ENCODE assay signal across 8 cellular contexts in genomic region chr2:24077879-24078278, GRCh38. TPM values are rescaled to one million over a fixed set of nuclear protein-coding genes. Genes with fewer than 3 reads are reported as not detected.
DNase-seq lines count a peak whose midpoint lies in the region; ATAC-seq, FAIRE-seq and TF ChIP-seq lines count a peak whose summit lies in the region.

No MANE protein-coding gene starts in this region.

- H4K20me1 ChIP-seq in keratinocyte (ENCODE audit: control insufficient read depth, extremely low read depth, insufficient read depth, low read length): no peaks in the 10 kb centered on the region

- peak overlapping the region; percentile 95 for H3K4me3 Mint-ChIP-seq in activated CD4-positive, alpha-beta T cell treated with anti-CD3 and anti-CD28 coated beads, Interleukin-2, amount 10 ng/mL, durations not matched to agents 24 days and 14 days
- peak overlapping the region; percentile 99 for H3K4me3 Mint-ChIP-seq in activated naive CD8-positive, alpha-beta T cell treated with anti-CD3 and anti-CD28 coated beads, Interleukin-2, amount 50 U/mL, for 24 hours

- peak overlapping the region; percentile 74 for H3K4me2 ChIP-seq in keratinocyte (ENCODE audit: control insufficient read depth, extremely low read depth, insufficient read depth, low read depth, low read length)

- dilution Hi-C loops in keratinocyte (cut with MboI; ENCODE audit: extremely low pct_ligation_motif_present, low sequenced_read_pairs): no loop called here

- H3K4me3 ChIP-seq in keratinocyte (ENCODE audit: control insufficient read depth in 2 of 3, extremely low read depth in 1 of 3, insufficient read depth in 2 of 3, low read depth in 1 of 3, low read length in 3 of 3) (peak overlapping the region; percentile 53 to 84 (median 82)), thymus (ENCODE audit: low read length) (peak overlapping the region; percentile 81)

- H3K9me3 Mint-ChIP-seq in activated CD4-positive, alpha-beta T cell treated with anti-CD3 and anti-CD28 coated beads, Interleukin-2, amount 10 ng/mL, durations not matched to agents 24 days and 14 days: no peaks in the 10 kb centered on the region
- no peaks in the 10 kb centered on the region for H3K9me3 Mint-ChIP-seq in activated naive CD8-positive, alpha-beta T cell treated with anti-CD3 and anti-CD28 coated beads, Interleukin-2, amount 50 U/mL, for 24 hours

- H3K27ac ChIP-seq in keratinocyte (ENCODE audit: control insufficient read depth, insufficient read depth, low read length) (peak overlapping the region; percentile 93), thymus (ENCODE audit: low read depth) (peak overlapping the region; percentile 54)

- H3K27me3 Mint-ChIP-seq in activated CD4-positive, alpha-beta T cell treated with anti-CD3 and anti-CD28 coated beads, Interleukin-2, amount 10 ng/mL, durations not matched to agents 24 days and 14 days: no peaks in the 10 kb centered on the region
- H3K27me3 Mint-ChIP-seq in activated naive CD8-positive, alpha-beta T cell treated with anti-CD3 and anti-CD28 coated beads, Interleukin-2, amount 50 U/mL, for 24 hours: no peaks in the 10 kb centered on the region

- peaks cover 22% of the 10 kb centered on the region for H3K4me1 Mint-ChIP-seq in activated CD4-positive, alpha-beta T cell treated with anti-CD3 and anti-CD28 coated beads, Interleukin-2, amount 10 ng/mL, durations not matched to agents 24 days and 14 days
- H3K4me1 Mint-ChIP-seq in activated naive CD8-positive, alpha-beta T cell treated with anti-CD3 and anti-CD28 coated beads, Interleukin-2, amount 50 U/mL, for 24 hours: peaks cover 33% of the 10 kb centered on the region

- H3K36me3 Mint-ChIP-seq in activated CD4-positive, alpha-beta T cell treated with anti-CD3 and anti-CD28 coated beads, Interleukin-2, amount 10 ng/mL, durations not matched to agents 24 days and 14 days (ENCODE audit: low read depth): peaks cover 16% of the 10 kb centered on the region
- peaks cover 8% of the 10 kb centered on the region for H3K36me3 Mint-ChIP-seq in activated naive CD8-positive, alpha-beta T cell treated with anti-CD3 and anti-CD28 coated beads, Interleukin-2, amount 50 U/mL, for 24 hours (ENCODE audit: low read depth)

- no peak for TF ChIP-seq CTCF in keratinocyte (optimal IDR thresholded peaks at IDR 0.05 in 1 of 3, IDR thresholded peaks at IDR 0.05 in 1 of 3, conservative IDR thresholded peaks at IDR 0.05 in 1 of 3; ENCODE audit: extremely low read depth in 1 of 3, insufficient read depth in 2 of 3, low read length in 3 of 3)

- no peak for ATAC-seq in activated naive CD8-positive, alpha-beta T cell treated with anti-CD3 and anti-CD28 coated beads, Interleukin-2, amount 50 U/mL, for 24 hours

- H3K27ac Mint-ChIP-seq in activated CD4-positive, alpha-beta T cell treated with anti-CD3 and anti-CD28 coated beads, Interleukin-2, amount 10 ng/mL, durations not matched to agents 24 days and 14 days: peak overlapping the region; percentile 19
- H3K27ac Mint-ChIP-seq in activated naive CD8-positive, alpha-beta T cell treated with anti-CD3 and anti-CD28 coated beads, Interleukin-2, amount 50 U/mL, for 24 hours: peak overlapping the region; percentile 49

- peak overlapping the region; percentile 91 for H3K9ac ChIP-seq in keratinocyte (ENCODE audit: control insufficient read depth, extremely low read depth, insufficient read depth, low read length)

- intact Hi-C loops in activated CD4-positive, alpha-beta T cell treated with anti-CD3 and anti-CD28 coated beads, Interleukin-2, amount 10 ng/mL, durations not matched to agents 24 days and 14 days (cut with micrococcal nuclease): loop anchor here (5.0 kb wide), 2 partner anchors 279 to 894 kb away; partner anchors contain the start of gene DNAJC27

- no peaks in the 10 kb centered on the region for H3K9me1 ChIP-seq in keratinocyte (ENCODE audit: control insufficient read depth, extremely low read depth, insufficient read depth, low read length)

- H3K27me3 ChIP-seq in keratinocyte (ENCODE audit: control insufficient read depth, extremely low read depth, insufficient read depth, low read length): no peaks in the 10 kb centered on the region
- no peaks in the 10 kb centered on the region for H3K27me3 ChIP-seq in thymus (ENCODE audit: control insufficient read depth, insufficient read depth)

- peaks cover 24% of the 10 kb centered on the region for H3K79me2 ChIP-seq in keratinocyte (ENCODE audit: control insufficient read depth, insufficient read depth, low read length)

- no peak overlapping the region for H2AFZ ChIP-seq in keratinocyte (ENCODE audit: control insufficient read depth, low read length)

- DNase-seq in activated CD4-positive, alpha-beta T cell treated with anti-CD3 and anti-CD28 coated beads, Interleukin-2, amount 10 ng/mL, durations not matched to agents 24 days and 14 days: no peak
- no peak for DNase-seq in activated CD4-positive, alpha-beta T cell treated with anti-CD3 and anti-CD28 coated beads for 1 hour
- DNase-seq in activated naive CD8-positive, alpha-beta T cell treated with anti-CD3 and anti-CD28 coated beads, Interleukin-2, amount 50 U/mL, for 24 hours: no peak
- no peak for DNase-seq in keratinocyte (ENCODE audit: low read depth, low spot score)
- no peak for DNase-seq in hypothalamus (lab: John Stamatoyannopoulos, UW)
- DNase-seq in NCI-H69 (lab: John Stamatoyannopoulos, UW): no peak
- DNase-seq in HuH-7 (ENCODE audit: low spot score): no peak

- 90% methylated on average over 2 of the region's 2 CpGs for WGBS in thymus

- FAIRE-seq in keratinocyte (lab: Jason Lieb, UNC): no peak

- H3K4me1 ChIP-seq in keratinocyte (ENCODE audit: control insufficient read depth, extremely low read depth, insufficient read depth, low read length) (peaks cover 9% of the 10 kb centered on the region), thymus (ENCODE audit: control insufficient read depth, insufficient read depth, low read length) (peaks cover 3% of the 10 kb centered on the region)

- H3K9me3 ChIP-seq in keratinocyte (ENCODE audit: control insufficient read depth, low read depth, low read length): no peaks in the 10 kb centered on the region
- no peaks in the 10 kb centered on the region for H3K9me3 ChIP-seq in thymus (ENCODE audit: control insufficient read depth)

- H3K36me3 ChIP-seq in keratinocyte (ENCODE audit: control insufficient read depth in 2 of 2, extremely low read depth in 1 of 2, insufficient read depth in 2 of 2, low read length in 2 of 2) (peaks cover 7 to 17% of the 10 kb centered on the region in 2 experiments), thymus (ENCODE audit: control insufficient read depth, insufficient read depth) (peaks cover 3% of the 10 kb centered on the region)

RNA-seq across cellular contexts. Expression of gene SF3B6, which starts 1.8 kb away (rescaled TPM):
- 143 and 154 TPM in 2 replicates for total RNA-seq in activated CD4-positive, alpha-beta T cell treated with anti-CD3 and anti-CD28 coated beads, Interleukin-2, amount 10 ng/mL, durations not matched to agents 24 days and 14 days
- polyA plus RNA-seq in keratinocyte: 189 to 347 TPM (median 265 TPM) in 3 replicates
- 139 TPM for polyA plus RNA-seq in keratinocyte (2011; ENCODE audit: low read depth)
- polyA plus RNA-seq in keratinocyte (2011; cell fraction: cytosol; rRNA removed): 282 and 428 TPM in 2 replicates
- 119 and 148 TPM in 2 replicates for polyA plus RNA-seq in keratinocyte (2011; cell fraction: nucleus; rRNA removed)
- polyA plus RNA-seq in keratinocyte (2012; ENCODE audit: low replicate concordance): 200 and 212 TPM in 2 replicates
- polyA minus RNA-seq in keratinocyte: 13.4 to 63.6 TPM (median 36.7 TPM) in 3 replicates
- 74.1 TPM for polyA minus RNA-seq in keratinocyte (2011; cell fraction: cytosol; rRNA and poly(A)+ RNA removed)
- 13.5 and 28.2 TPM in 2 replicates for polyA minus RNA-seq in keratinocyte (2011; cell fraction: nucleus; rRNA and poly(A)+ RNA removed)
- polyA plus RNA-seq in thymus: 163 TPM

RNA-seq across cellular contexts. Expression of gene TP53I3, which starts 6.8 kb away (rescaled TPM):
- 1.2 and 2.0 TPM in 2 replicates for total RNA-seq in activated CD4-positive, alpha-beta T cell treated with anti-CD3 and anti-CD28 coated beads, Interleukin-2, amount 10 ng/mL, durations not matched to agents 24 days and 14 days
- polyA plus RNA-seq in keratinocyte: 30.9 to 53.9 TPM (median 36.3 TPM) in 3 replicates
- 7.9 TPM for polyA plus RNA-seq in keratinocyte (2011; ENCODE audit: low read depth)
- polyA plus RNA-seq in keratinocyte (2011; cell fraction: cytosol; rRNA removed): 29.2 and 37.1 TPM in 2 replicates
- polyA plus RNA-seq in keratinocyte (2011; cell fraction: nucleus; rRNA removed): 66.2 and 74.2 TPM in 2 replicates
- 12.3 and 37.3 TPM in 2 replicates for polyA plus RNA-seq in keratinocyte (2012; ENCODE audit: low replicate concordance)
- 18.4 to 33.0 TPM (median 31.0 TPM) in 3 replicates for polyA minus RNA-seq in keratinocyte
- 35.7 TPM for polyA minus RNA-seq in keratinocyte (2011; cell fraction: cytosol; rRNA and poly(A)+ RNA removed)
- 16.5 and 17.1 TPM in 2 replicates for polyA minus RNA-seq in keratinocyte (2011; cell fraction: nucleus; rRNA and poly(A)+ RNA removed)
- polyA plus RNA-seq in thymus: 31.3 TPM

RNA-seq across cellular contexts. Expression of gene FKBP1B, which starts 28.3 kb away (rescaled TPM):
- total RNA-seq in activated CD4-positive, alpha-beta T cell treated with anti-CD3 and anti-CD28 coated beads, Interleukin-2, amount 10 ng/mL, durations not matched to agents 24 days and 14 days: 0.43 and 0.51 TPM in 2 replicates
- polyA plus RNA-seq in keratinocyte (21.9 to 27.9 TPM (median 24.5 TPM) in 3 replicates), thymus (9.3 TPM)
- polyA plus RNA-seq in keratinocyte (2011; ENCODE audit: low read depth): 2.3 TPM
- polyA plus RNA-seq in keratinocyte (2011; cell fraction: cytosol; rRNA removed): 24.8 and 29.9 TPM in 2 replicates
- 9.5 and 11.9 TPM in 2 replicates for polyA plus RNA-seq in keratinocyte (2011; cell fraction: nucleus; rRNA removed)
- 7.7 and 16.8 TPM in 2 replicates for polyA plus RNA-seq in keratinocyte (2012; ENCODE audit: low replicate concordance)
- 9.1 to 16.9 TPM (median 14.9 TPM) in 3 replicates for polyA minus RNA-seq in keratinocyte
- polyA minus RNA-seq in keratinocyte (2011; cell fraction: cytosol; rRNA and poly(A)+ RNA removed): 5.8 TPM
- polyA minus RNA-seq in keratinocyte (2011; cell fraction: nucleus; rRNA and poly(A)+ RNA removed): 1.7 and 2.9 TPM in 2 replicates

RNA-seq across cellular contexts. Expression of gene WDCP, which starts 30.7 kb away (rescaled TPM):
- total RNA-seq in activated CD4-positive, alpha-beta T cell treated with anti-CD3 and anti-CD28 coated beads, Interleukin-2, amount 10 ng/mL, durations not matched to agents 24 days and 14 days: 22.9 and 25.0 TPM in 2 replicates
- polyA plus RNA-seq in keratinocyte (10.8 to 11.4 TPM (median 11.0 TPM) in 3 replicates), thymus (4.7 TPM)
- polyA plus RNA-seq in keratinocyte (2011; ENCODE audit: low read depth): 0.49 TPM
- 4.3 and 8.4 TPM in 2 replicates for polyA plus RNA-seq in keratinocyte (2011; cell fraction: cytosol; rRNA removed)
- 10.3 and 12.9 TPM in 2 replicates for polyA plus RNA-seq in keratinocyte (2011; cell fraction: nucleus; rRNA removed)
- 1.7 and 6.1 TPM in 2 replicates for polyA plus RNA-seq in keratinocyte (2012; ENCODE audit: low replicate concordance)
- 22.0 to 24.4 TPM (median 23.3 TPM) in 3 replicates for polyA minus RNA-seq in keratinocyte
- polyA minus RNA-seq in keratinocyte (2011; cell fraction: cytosol; rRNA and poly(A)+ RNA removed): 3.6 TPM
- polyA minus RNA-seq in keratinocyte (2011; cell fraction: nucleus; rRNA and poly(A)+ RNA removed): 6.9 and 16.8 TPM in 2 replicates

RNA-seq across cellular contexts. Expression of gene PFN4, which starts 45.3 kb away (rescaled TPM):
- 0.47 TPM in 1 of 2 replicates, not detected in the other for total RNA-seq in activated CD4-positive, alpha-beta T cell treated with anti-CD3 and anti-CD28 coated beads, Interleukin-2, amount 10 ng/mL, durations not matched to agents 24 days and 14 days
- polyA plus RNA-seq in keratinocyte (0.14 to 0.28 TPM (median 0.16 TPM) in 3 replicates), thymus (1.3 TPM)
- not detected for polyA plus RNA-seq in keratinocyte (2011; ENCODE audit: low read depth)
- polyA plus RNA-seq in keratinocyte (2011; cell fraction: cytosol; rRNA removed): 0.09 and 0.21 TPM in 2 replicates
- polyA plus RNA-seq in keratinocyte (2011; cell fraction: nucleus; rRNA removed): 0.29 and 0.52 TPM in 2 replicates
- polyA plus RNA-seq in keratinocyte (2012; ENCODE audit: low replicate concordance): 0.22 TPM in 1 of 2 replicates, not detected in the other
- polyA minus RNA-seq in keratinocyte: not detected in 3 replicates
- polyA minus RNA-seq in keratinocyte (2011; cell fraction: cytosol; rRNA and poly(A)+ RNA removed): not detected
- not detected in 2 replicates for polyA minus RNA-seq in keratinocyte (2011; cell fraction: nucleus; rRNA and poly(A)+ RNA removed)
